Comparison of ENCODE assay signal across 28 cellular contexts in the genomic region with DNA sequence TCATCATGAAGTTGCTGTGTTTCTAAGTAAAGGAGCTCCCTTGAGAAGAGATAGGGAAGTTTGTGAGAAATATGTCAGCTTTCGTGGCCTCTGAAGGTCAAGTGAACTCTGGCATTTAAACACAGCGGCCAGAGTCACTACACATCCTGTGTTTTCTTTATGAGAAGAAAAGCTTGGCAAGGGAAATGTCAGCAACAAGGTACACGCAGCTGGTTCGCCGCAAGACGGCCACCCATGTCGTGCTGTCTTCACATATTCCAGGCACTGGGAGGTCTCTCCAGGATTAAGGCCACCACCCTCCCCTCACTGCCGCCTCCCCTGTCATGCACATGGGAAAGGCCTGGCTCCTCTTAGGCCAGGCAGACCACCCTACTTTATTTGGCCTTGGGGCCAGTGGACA.
"Had no signal": no experiment of that assay in that cellular context is flagged by ENCODE, and none has a peak within 500 bp of the region (broad histone marks: within the 10 kb centered on the region; RNA-seq: fewer than 3 reads in every experiment).

No MANE protein-coding gene starts in this region.

- H3K9me3 ChIP-seq: colonic mucosa, sigmoid colon, stomach, tibial artery, upper lobe of right lung had no signal

- H3K36me3 ChIP-seq: colonic mucosa, neural progenitor cell, sigmoid colon, stomach, tibial artery, upper lobe of right lung had no signal

- FAIRE-seq: bronchial epithelial cell, keratinocyte, small intestine had no signal

- H3K27me3 ChIP-seq: colonic mucosa, sigmoid colon, stomach, upper lobe of right lung had no signal

- ATAC-seq: activated naive CD4-positive, alpha-beta T cell treated with anti-CD3 and anti-CD28 coated beads, Interleukin-2, amount 50 U/mL, for 72 hours; activated T-cell treated with anti-CD3 and anti-CD28 coated beads, Interleukin-2, amount 50 U/mL, for 72 hours; left cardiac atrium; natural killer cell; stimulated activated naive B cell treated with anti-CD40 and anti-IgM and Interleukin-4, amounts not matched to agents 10 μg/mL and 1 μg/mL and 100 μg/mL, for 72 hours; T-cell; upper lobe of right lung had no signal

- H3K4me3 ChIP-seq: colonic mucosa, neural progenitor cell, sigmoid colon, stomach, tibial artery, upper lobe of right lung had no signal

- DNase-seq: activated CD4-positive, alpha-beta T cell treated with anti-CD3 and anti-CD28 coated beads for 4 hours; activated CD4-positive, alpha-beta T cell treated with anti-CD3 and anti-CD28 coated beads, Interleukin-2, amount 50 U/mL, for 4 hours; activated naive CD4-positive, alpha-beta T cell; activated T-cell treated with anti-CD3 and anti-CD28 coated beads for 4 hours; activated T-cell treated with anti-CD3 and anti-CD28 coated beads, Interleukin-2, amount 50 U/mL, for 72 hours; anterior cingulate cortex; colonic mucosa; effector memory CD4-positive, alpha-beta T cell; erythroblast; foreskin fibroblast; head of caudate nucleus; hippocampal formation; left cardiac atrium; natural killer cell; occipital lobe; sigmoid colon; small intestine; stimulated activated CD4-positive, alpha-beta T cell treated with anti-CD3 and anti-CD28 coated beads, Interleukin-4, amount 100 ng/mL, for 4 hours; stimulated activated CD8-positive, alpha-beta memory T cell treated with anti-CD3 and anti-CD28 coated beads, Interleukin-4, amount 100 ng/mL, for 48 hours; stimulated activated naive B cell treated with anti-CD40 and anti-IgM and Interleukin-4, amounts not matched to agents 10 μg/mL and 1 μg/mL and 100 μg/mL, for 72 hours; stomach; T-cell; tibial artery; upper lobe of right lung had no signal

- H3K4me1 ChIP-seq: colonic mucosa, sigmoid colon, stomach, tibial artery, upper lobe of right lung had no signal

- H3K27ac ChIP-seq: colonic mucosa, neural progenitor cell, sigmoid colon, stomach, tibial artery, upper lobe of right lung had no signal

- H3K4me2 ChIP-seq: neural progenitor cell had no signal
